ENCODE assay signal across 1 cellular context in genomic region chr4:22514431-22514830, GRCh38.
TF ChIP-seq lines count a peak whose summit lies in the region.

No MANE protein-coding gene starts in this region.

TF ChIP-seq in HCT116, 20 proteins besides CTCF, POLR2A, EP300 and RAD21 (continued from another document):
- no peak for TF ChIP-seq ATF3 (IDR thresholded peaks at IDR 0.05)
